In genomic region chr10:61836233-61836887, GRCh38 we compare ENCODE assay signal across 9 cellular contexts.
DNase-seq lines count a peak whose midpoint lies in the region; FAIRE-seq and TF ChIP-seq lines count a peak whose summit lies in the region.
"Had no signal": no experiment of that assay in that cellular context is flagged by ENCODE, and none has a peak within 500 bp of the region (broad histone marks: within the 10 kb centered on the region; RNA-seq: fewer than 3 reads in every experiment).

No MANE protein-coding gene starts in this region.

- TF ChIP-seq CTCF in D721Med (IDR thresholded peaks at IDR 0.05; ENCODE audit: insufficient read depth, missing control alignments) (no peak), prostate gland (IDR thresholded peaks at IDR 0.05) (no peak)

- H4K20me1 ChIP-seq in Karpas-422 (ENCODE audit: insufficient read depth, low read depth, low read length): no peaks in the 10 kb centered on the region

- H3K9ac ChIP-seq in Karpas-422 (ENCODE audit: low read length): no peak overlapping the region

- DNase-seq in D721Med (ENCODE audit: insufficient read length, low spot score) (no peak), OCI-M1 (lab: John Stamatoyannopoulos, UW) (peak; percentile 50), epithelial cell of prostate (ENCODE audit: low read depth, low spot score) (no peak), prostate gland (ENCODE audit: low spot score) (no peak), Karpas-422 (no peak), DMS79 treated with DMSO at 0.1 percent for 48 hours (lab: John Stamatoyannopoulos, UW) (no peak), NCI-H2227 (lab: John Stamatoyannopoulos, UW; ENCODE audit: unreplicated experiment) (no peak), germinal center (ENCODE audit: low spot score) (no peak)
- DNase-seq: MV-4-11 had no signal

- H3K79me2 ChIP-seq in Karpas-422 (ENCODE audit: low read length): no peaks in the 10 kb centered on the region

- WGBS in prostate gland: 8% methylated on average over 4 of the region's 4 CpGs

- H3K9me2 ChIP-seq in Karpas-422 (replicated peaks; ENCODE audit: insufficient read depth, low read length): no peaks in the 10 kb centered on the region

- H3K9me3 ChIP-seq in prostate gland: no peaks in the 10 kb centered on the region
- H3K9me3 ChIP-seq in Karpas-422 (ENCODE audit: low read length): no peaks in the 10 kb centered on the region

- H3K4me3 ChIP-seq in prostate gland: no peak overlapping the region
- H3K4me3 ChIP-seq in Karpas-422 (ENCODE audit: low read length): no peak overlapping the region

- H3K27ac ChIP-seq in epithelial cell of prostate (peak overlapping the region; percentile 67), prostate gland (peak overlapping the region; percentile 71 to 78), Karpas-422 (ENCODE audit: low read length) (no peak overlapping the region)

- peak; percentile 56 for FAIRE-seq in D721Med (lab: Jason Lieb, UNC)

- H2AFZ ChIP-seq in Karpas-422 (ENCODE audit: low read length): no peak overlapping the region

- no peak for TF ChIP-seq POLR2A in prostate gland (IDR thresholded peaks at IDR 0.05)

- H3K4me1 ChIP-seq in prostate gland (replicated peaks) (peaks cover 17% of the 10 kb centered on the region), Karpas-422 (ENCODE audit: low read length) (no peaks in the 10 kb centered on the region)

- intact Hi-C loops in prostate gland (cut with DNase I): loop anchor here (5.0 kb wide), 1 partner anchor 61 kb away; no protein-coding TSS in a partner anchor

- H3K36me3 ChIP-seq in prostate gland (no peaks in the 10 kb centered on the region), Karpas-422 (ENCODE audit: insufficient read depth, low read length) (no peaks in the 10 kb centered on the region)

- no peaks in the 10 kb centered on the region for H3K27me3 ChIP-seq in prostate gland (replicated peaks; ENCODE audit: insufficient read depth)
- no peaks in the 10 kb centered on the region for H3K27me3 ChIP-seq in Karpas-422 (ENCODE audit: low read length)

- H3K4me2 ChIP-seq in Karpas-422 (ENCODE audit: low read depth, low read length, poor library complexity, severe bottlenecking): no peak overlapping the region
